Comparison of ENCODE assay signal across 8 cellular contexts in the genomic region with DNA sequence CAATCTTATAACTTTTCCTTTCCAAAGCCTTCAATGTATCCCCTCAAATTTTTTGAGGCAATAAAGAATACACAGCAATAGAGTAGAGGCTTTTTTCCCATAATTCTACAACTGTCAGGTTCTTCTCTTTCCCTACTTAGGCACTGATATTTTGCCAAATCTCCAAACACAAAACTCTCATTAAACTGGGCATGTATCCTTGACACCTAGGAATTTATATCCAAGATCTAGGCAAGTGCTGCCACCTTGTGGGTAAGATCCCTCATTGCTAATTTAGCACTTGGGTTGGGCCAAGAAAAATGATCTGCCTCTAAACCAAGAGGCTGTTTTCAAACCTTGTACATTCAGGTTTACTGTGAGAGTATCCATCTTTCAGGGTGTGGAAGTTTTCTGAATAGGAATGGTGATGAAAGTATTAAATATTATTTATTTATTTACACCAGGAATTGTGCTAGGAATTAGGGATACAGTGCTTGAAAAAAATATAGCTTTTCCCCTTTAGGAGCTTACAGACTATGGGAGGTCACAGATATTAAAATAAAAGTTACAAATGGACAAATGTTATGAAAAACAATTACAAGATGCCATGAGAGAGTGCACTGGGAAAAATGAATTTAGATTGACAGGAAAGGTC. TPM values are rescaled to one million over a fixed set of nuclear protein-coding genes. Genes with fewer than 3 reads are reported as not detected.
DNase-seq lines count a peak whose midpoint lies in the region; ATAC-seq and TF ChIP-seq lines count a peak whose summit lies in the region.

No MANE protein-coding gene starts in this region.

- peaks cover 19% of the 10 kb centered on the region for H3K36me3 Mint-ChIP-seq in activated CD4-positive, alpha-beta memory T cell treated with anti-CD3 and anti-CD28 coated beads, Interleukin-2, amount 10 ng/mL, durations not matched to agents 7 days and 5 days (ENCODE audit: low read depth)
- peaks cover 0 to 65% (median 6%) of the 10 kb centered on the region in 3 donors for H3K36me3 Mint-ChIP-seq in naive thymus-derived CD8-positive, alpha-beta T cell

- no peak overlapping the region for H3K27ac Mint-ChIP-seq in activated CD4-positive, alpha-beta memory T cell treated with anti-CD3 and anti-CD28 coated beads, Interleukin-2, amount 10 ng/mL, durations not matched to agents 7 days and 5 days
- peak overlapping the region in 1 of 10 donors; percentile 63 for H3K27ac Mint-ChIP-seq in naive thymus-derived CD8-positive, alpha-beta T cell

- no peak for TF ChIP-seq POLR2A in upper lobe of left lung (IDR thresholded peaks at IDR 0.05)

- POLR2A ChIA-PET in activated CD4-positive, alpha-beta memory T cell treated with anti-CD3 and anti-CD28 coated beads, Interleukin-2, amount 10 ng/mL, durations not matched to agents 7 days and 5 days (lab: Charles Lee), result interaction anchor here (0.8 to 1.5 kb wide), 4 partner anchors 18 to 229 kb away, joined by 3 to 4 read pairs (median 4); a partner anchor contains a TSS
- POLR2A ChIA-PET in naive thymus-derived CD8-positive, alpha-beta T cell (lab: Charles Lee), result no interaction called here

- no peak for TF ChIP-seq EP300 in upper lobe of left lung (IDR thresholded peaks at IDR 0.05)

- H3K4me3 Mint-ChIP-seq in activated CD4-positive, alpha-beta memory T cell treated with anti-CD3 and anti-CD28 coated beads, Interleukin-2, amount 10 ng/mL, durations not matched to agents 7 days and 5 days, result no peak overlapping the region
- peak overlapping the region in 1 of 10 donors; percentile 2 for H3K4me3 Mint-ChIP-seq in naive thymus-derived CD8-positive, alpha-beta T cell

- H3K4me1 Mint-ChIP-seq in activated CD4-positive, alpha-beta memory T cell treated with anti-CD3 and anti-CD28 coated beads, Interleukin-2, amount 10 ng/mL, durations not matched to agents 7 days and 5 days, result peaks cover 18% of the 10 kb centered on the region
- H3K4me1 Mint-ChIP-seq in naive thymus-derived CD8-positive, alpha-beta T cell, result peaks cover 0 to 6% (median 1%) of the 10 kb centered on the region in 4 donors

- CTCF ChIA-PET in activated CD4-positive, alpha-beta memory T cell treated with anti-CD3 and anti-CD28 coated beads, Interleukin-2, amount 10 ng/mL, durations not matched to agents 7 days and 5 days (lab: Charles Lee), result interaction anchor here (0.6 to 3.9 kb wide), 28 partner anchors 9 to 1287 kb away, joined by 3 to 42 read pairs (median 4); a partner anchor contains a TSS

- H3K27me3 Mint-ChIP-seq in activated CD4-positive, alpha-beta memory T cell treated with anti-CD3 and anti-CD28 coated beads, Interleukin-2, amount 10 ng/mL, durations not matched to agents 7 days and 5 days, result no peaks in the 10 kb centered on the region
- no peaks in the 10 kb centered on the region for H3K27me3 Mint-ChIP-seq in naive thymus-derived CD8-positive, alpha-beta T cell

- H3K4me1 ChIP-seq in upper lobe of left lung, result peaks cover 0 to 5% (median 3%) of the 10 kb centered on the region in 4 donors

- H3K27me3 ChIP-seq in upper lobe of left lung, result no peaks in the 10 kb centered on the region

- TF ChIP-seq CTCF in upper lobe of left lung (IDR thresholded peaks at IDR 0.05), result peak; percentile 70 to 88 (median 84)

- peak; percentile 64 for ATAC-seq in esophagus mucosa
- peak; percentile 58 to 59 for ATAC-seq in naive thymus-derived CD8-positive, alpha-beta T cell
- ATAC-seq in upper lobe of left lung (ENCODE audit: low FRiP score in 2 of 2), result peak; percentile 82 to 86
- no peak for ATAC-seq in HG03039 (IDR thresholded peaks at IDR 0.05; ENCODE audit: unreplicated experiment)

- H3K9me3 Mint-ChIP-seq in activated CD4-positive, alpha-beta memory T cell treated with anti-CD3 and anti-CD28 coated beads, Interleukin-2, amount 10 ng/mL, durations not matched to agents 7 days and 5 days, result no peaks in the 10 kb centered on the region
- H3K9me3 Mint-ChIP-seq in naive thymus-derived CD8-positive, alpha-beta T cell, result no peaks in the 10 kb centered on the region

- no peak overlapping the region for H3K4me3 ChIP-seq in upper lobe of left lung

- DNase-seq in AG20443 (ENCODE audit: low spot score) (peak; percentile 71), GM19240 (ENCODE audit: insufficient read length, low spot score) (peak; percentile 36), NCI-H345 (lab: John Stamatoyannopoulos, UW) (peak; percentile 52), upper lobe of left lung (peak in 1 of 2 donors; percentile 52)
- peak; percentile 61 for DNase-seq in activated CD4-positive, alpha-beta memory T cell treated with anti-CD3 and anti-CD28 coated beads, Interleukin-2, amount 10 ng/mL, durations not matched to agents 7 days and 5 days
- peak; percentile 14 to 77 (median 54) for DNase-seq in naive thymus-derived CD8-positive, alpha-beta T cell

- H3K36me3 ChIP-seq in upper lobe of left lung, result peaks cover 0 to 56% (median 17%) of the 10 kb centered on the region in 4 donors

- no peak overlapping the region for H3K27ac ChIP-seq in upper lobe of left lung

- no peaks in the 10 kb centered on the region for H3K9me3 ChIP-seq in upper lobe of left lung

RNA-seq across cellular contexts. Expression of a gene that starts 17.6 kb away (rescaled TPM):
- total RNA-seq in activated CD4-positive, alpha-beta memory T cell treated with anti-CD3 and anti-CD28 coated beads, Interleukin-2, amount 10 ng/mL, durations not matched to agents 7 days and 5 days, result 10 to 100 TPM; 10.5 to 12.2 TPM
- 10.4 TPM for total RNA-seq in esophagus mucosa
- 10 to 100 TPM; 24.0 to 26.5 TPM for total RNA-seq in naive thymus-derived CD8-positive, alpha-beta T cell
- 1 to 10 TPM; 7.0 to 8.9 (median 7.3) TPM for polyA plus RNA-seq in naive thymus-derived CD8-positive, alpha-beta T cell
- total RNA-seq in upper lobe of left lung, result 10 to 100 TPM; 10.4 to 26.0 (median 21.0) TPM

RNA-seq across cellular contexts. Expression of a gene that starts 18.1 kb away (rescaled TPM):
- total RNA-seq in activated CD4-positive, alpha-beta memory T cell treated with anti-CD3 and anti-CD28 coated beads, Interleukin-2, amount 10 ng/mL, durations not matched to agents 7 days and 5 days, result 10 to 100 TPM; 34.5 to 36.5 TPM
- 16.6 TPM for total RNA-seq in esophagus mucosa
- total RNA-seq in naive thymus-derived CD8-positive, alpha-beta T cell, result 10 to 100 TPM; 41.4 to 43.6 TPM
- polyA plus RNA-seq in naive thymus-derived CD8-positive, alpha-beta T cell, result 10 to 100 TPM; 17.9 to 19.7 (median 18.1) TPM
- total RNA-seq in upper lobe of left lung, result 10 to 100 TPM; 16.3 to 51.3 (median 22.1) TPM
